Comparison of ENCODE assay signal across 19 cellular contexts in the genomic region with DNA sequence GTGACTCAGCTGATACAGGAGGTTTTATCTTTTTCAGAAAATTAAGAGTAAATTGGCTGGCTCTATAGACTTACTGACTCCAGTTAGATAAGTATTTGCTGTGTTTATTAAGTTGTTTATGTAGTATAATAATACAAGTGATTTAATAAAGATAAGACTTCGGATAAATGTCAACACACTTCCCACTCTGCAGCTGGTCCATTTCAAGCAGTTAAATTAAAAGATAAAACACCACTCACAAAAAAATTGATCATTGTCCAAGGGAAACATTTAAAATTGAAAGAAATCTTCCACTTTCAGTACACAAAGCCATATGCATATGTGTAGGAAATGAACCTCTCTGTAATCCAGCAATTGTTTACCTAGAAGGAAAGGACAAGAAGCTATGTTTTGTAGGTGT.
DNase-seq lines count a peak whose midpoint lies in the region; FAIRE-seq and TF ChIP-seq lines count a peak whose summit lies in the region.
"Had no signal": no experiment of that assay in that cellular context is flagged by ENCODE, and none has a peak within 500 bp of the region (broad histone marks: within the 10 kb centered on the region; RNA-seq: fewer than 3 reads in every experiment).

No MANE protein-coding gene starts in this region.

- peaks cover 0 to 9% (median 0%) of the 10 kb centered on the region in 45 donors for H3K27me3 ChIP-seq in dorsolateral prefrontal cortex

- FAIRE-seq in endometrium (lab: Jason Lieb, UNC): peak; percentile 72
- FAIRE-seq: GM12878, HepG2, K562 had no signal

- peak; percentile 91 for DNase-seq in NCI-H1105 treated with DMSO at 0.1 percent for 48 hours (lab: John Stamatoyannopoulos, UW)
- DNase-seq in NCI-H146 treated with DMSO at 0.1 percent for 48 hours (lab: John Stamatoyannopoulos, UW; ENCODE audit: unreplicated experiment): peak; percentile 33
- peak; percentile 66 for DNase-seq in NCI-H2196 treated with DMSO at 0.1 percent for 48 hours (lab: John Stamatoyannopoulos, UW; ENCODE audit: unreplicated experiment)
- DNase-seq in stimulated activated naive CD4-positive, alpha-beta T cell (lab: John Stamatoyannopoulos, UW): no peak
- no peak for DNase-seq in kidney tubule cell (ENCODE audit: low spot score)
- DNase-seq in dorsolateral prefrontal cortex: no peak
- DNase-seq: CD4-positive, CD25-positive, alpha-beta regulatory T cell; DMS79 treated with DMSO at 0.1 percent for 48 hours; GM23248; HCEC 1CT; MM.1S; NCI-H2029 treated with DMSO at 0.1 percent for 48 hours; NCI-H226; NCI-H510A treated with DMSO at 0.1 percent for 48 hours had no signal

- intact Hi-C loops in dorsolateral prefrontal cortex (cut with DNase I): no loop called here

- TF ChIP-seq CTCF in dorsolateral prefrontal cortex (IDR thresholded peaks at IDR 0.05 in 54 of 56, conservative IDR thresholded peaks at IDR 0.05 in 2 of 56; ENCODE audit: low read depth in 1 of 56, partially characterized antibody in 56 of 56): no peak

- no peak overlapping the region for H3K27ac ChIP-seq in dorsolateral prefrontal cortex
- H3K27ac ChIP-seq: GM23248, HL-60 had no signal

- no peak overlapping the region for H3K4me3 ChIP-seq in dorsolateral prefrontal cortex
- H3K4me3 ChIP-seq: GM12878, GM23248, K562 had no signal

Comparison
In these comparisons a context has a peak if more than half of its experiments do, and no peak if none do; other contexts are left out.
1. DNase-seq: peak in NCI-H1105 treated with DMSO at 0.1 percent for 48 hours (single experiment), NCI-H146 treated with DMSO at 0.1 percent for 48 hours (single experiment) and NCI-H2196 treated with DMSO at 0.1 percent for 48 hours (single experiment); none in stimulated activated naive CD4-positive, alpha-beta T cell (0 of 6), kidney tubule cell (single experiment) and dorsolateral prefrontal cortex (0 of 10).